17 cellular contexts compared by ENCODE assay signal in genomic region chr5:42970636-42971559, GRCh38.
DNase-seq lines count a peak whose midpoint lies in the region; ATAC-seq and TF ChIP-seq lines count a peak whose summit lies in the region.
"Had no signal": no experiment of that assay in that cellular context is flagged by ENCODE, and none has a peak within 500 bp of the region (broad histone marks: within the 10 kb centered on the region; RNA-seq: fewer than 3 reads in every experiment).

No MANE protein-coding gene starts in this region.

- ATAC-seq in GM18907 (IDR thresholded peaks at IDR 0.05; ENCODE audit: unreplicated experiment): no peak
- no peak for ATAC-seq in HG03095 (IDR thresholded peaks at IDR 0.05; ENCODE audit: unreplicated experiment)
- no peak for ATAC-seq in GM18498 (IDR thresholded peaks at IDR 0.05; ENCODE audit: unreplicated experiment)
- ATAC-seq: gastrocnemius medialis, left lung had no signal

- H3K4me1 ChIP-seq in left ventricle myocardium inferior: no peaks in the 10 kb centered on the region
- H3K4me1 ChIP-seq: gastrocnemius medialis, left lung, thyroid gland had no signal

- no peak overlapping the region for H3K4me3 ChIP-seq in left ventricle myocardium inferior
- H3K4me3 ChIP-seq: gastrocnemius medialis, left lung, thyroid gland had no signal

- H3K27ac ChIP-seq in left ventricle myocardium inferior (replicated peaks): no peak overlapping the region
- H3K27ac ChIP-seq: gastrocnemius medialis, left lung, thyroid gland had no signal

- intact Hi-C loops in left ventricle myocardium inferior (cut with micrococcal nuclease): no loop called here

- peaks cover 43% of the 10 kb centered on the region for H3K27me3 ChIP-seq in left ventricle myocardium inferior (ENCODE audit: low read depth)
- H3K27me3 ChIP-seq: thyroid gland had no signal

- TF ChIP-seq CTCF in GM13977 (IDR thresholded peaks at IDR 0.05; ENCODE audit: extremely low read depth, insufficient read depth, missing control alignments): peak; percentile 6
- TF ChIP-seq CTCF in left ventricle myocardium inferior (IDR thresholded peaks at IDR 0.05; ENCODE audit: borderline replicate concordance): peak; percentile 41

- DNase-seq in DMS53 (lab: John Stamatoyannopoulos, UW): peak; percentile 54
- no peak for DNase-seq in DMS53 treated with DMSO at 0.1 percent for 48 hours (lab: John Stamatoyannopoulos, UW; ENCODE audit: unreplicated experiment)
- DNase-seq in GM13977 (ENCODE audit: low spot score): no peak
- DNase-seq in UCSD-AML1 (lab: John Stamatoyannopoulos, UW; ENCODE audit: unreplicated experiment): peak; percentile 23
- DNase-seq in left ventricle myocardium inferior: peak; percentile 31
- DNase-seq: 8988T; activated CD4-positive, CD25-positive, alpha-beta regulatory T cell treated with anti-CD3 and anti-CD28 coated beads, Interleukin-2, amount 50 U/mL, for 72 hours; activated effector memory CD4-positive, alpha-beta T cell treated with Interleukin-2 at 50 U/mL for 16 hours; gastrocnemius medialis; GOT3; NCI-H1092 treated with DMSO at 0.1 percent for 48 hours; NCI-H69; thyroid gland had no signal

- no peaks in the 10 kb centered on the region for H3K9me3 ChIP-seq in left ventricle myocardium inferior (replicated peaks)
- H3K9me3 ChIP-seq: gastrocnemius medialis, left lung, thyroid gland had no signal

- in situ Hi-C loops in GM13977 (cut with MboI; ENCODE audit: low pct_unique_long_range_greater_than_20kb, low sequenced_read_pairs, unreplicated experiment): no loop called here

- H3K36me3 ChIP-seq in left ventricle myocardium inferior: no peaks in the 10 kb centered on the region
- H3K36me3 ChIP-seq: gastrocnemius medialis, left lung, thyroid gland had no signal

Comparison
In these comparisons a context has a peak if more than half of its experiments do, and no peak if none do; other contexts are left out.
1. DNase-seq: peak in DMS53 (single experiment), UCSD-AML1 (single experiment) and left ventricle myocardium inferior (single experiment); none in DMS53 treated with DMSO at 0.1 percent for 48 hours (single experiment) and GM13977 (single experiment).